11 cellular contexts compared by ENCODE assay signal in genomic region chr16:58049697-58050185, GRCh38.
"Had no signal": no experiment of that assay in that cellular context is flagged by ENCODE, and none has a peak within 500 bp of the region (broad histone marks: within the 10 kb centered on the region; RNA-seq: fewer than 3 reads in every experiment).

No MANE protein-coding gene starts in this region.

- H3K27ac Mint-ChIP-seq: activated naive CD4-positive, alpha-beta T cell treated with anti-CD3 and anti-CD28 coated beads for 36 hours; activated T-helper 2 cell treated with anti-CD3 and anti-CD28 coated beads, Interferon-gamma antibody, Interleukin-2, Interleukin-4, amounts not matched to agents 10 μg/mL and 5 μg/mL and 100 μg/mL, durations not matched to agents 14 hours and 24 hours and 36 hours; stimulated activated naive B cell treated with anti-CD40 and anti-IgM and Interleukin-4, amounts not matched to agents 10 μg/mL and 1 μg/mL and 100 μg/mL, for 72 hours had no signal

- H3K27me3 ChIP-seq: pancreas, uterus had no signal

- H3K4me3 ChIP-seq: pancreas, tibial artery, uterus had no signal

- H3K36me3 ChIP-seq: pancreas, tibial artery, uterus had no signal

- ATAC-seq: esophagus mucosa; pancreas; stimulated activated naive B cell treated with anti-CD40 and anti-IgM and Interleukin-4, amounts not matched to agents 10 μg/mL and 1 μg/mL and 100 μg/mL, for 72 hours had no signal

- H3K9me3 ChIP-seq: pancreas, tibial artery, uterus had no signal

- H3K9me3 Mint-ChIP-seq: activated naive CD4-positive, alpha-beta T cell treated with anti-CD3 and anti-CD28 coated beads for 36 hours; activated T-helper 2 cell treated with anti-CD3 and anti-CD28 coated beads, Interferon-gamma antibody, Interleukin-2, Interleukin-4, amounts not matched to agents 10 μg/mL and 5 μg/mL and 100 μg/mL, durations not matched to agents 14 hours and 24 hours and 36 hours had no signal

- H3K27ac ChIP-seq: pancreas, tibial artery, uterus had no signal

- H3K4me1 ChIP-seq: pancreas, tibial artery, uterus had no signal

- H3K36me3 Mint-ChIP-seq: stimulated activated naive B cell treated with anti-CD40 and anti-IgM and Interleukin-4, amounts not matched to agents 10 μg/mL and 1 μg/mL and 100 μg/mL, for 72 hours had no signal

- DNase-seq: activated CD4-positive, CD25-positive, alpha-beta regulatory T cell treated with anti-CD3 and anti-CD28 coated beads, Interleukin-2, amount 50 U/mL, for 72 hours; activated naive CD4-positive, alpha-beta T cell treated with anti-CD3 and anti-CD28 coated beads for 36 hours; pancreas; stimulated activated CD4-positive, alpha-beta T cell treated with anti-CD3 and anti-CD28 coated beads, Interleukin-2, amount 100 ng/mL, for 48 hours; stimulated activated naive B cell treated with anti-CD40 and anti-IgM and Interleukin-4, amounts not matched to agents 10 μg/mL and 1 μg/mL and 100 μg/mL, for 72 hours; T-helper 1 cell; T1000; tibial artery; uterus had no signal
